In genomic region chr13:39397221-39397620, GRCh38 we compare ENCODE assay signal across 25 cellular contexts.
"Had no signal": no experiment of that assay in that cellular context is flagged by ENCODE, and none has a peak within 500 bp of the region (broad histone marks: within the 10 kb centered on the region; RNA-seq: fewer than 3 reads in every experiment).

No MANE protein-coding gene starts in this region.

- H3K4me1 ChIP-seq: lower lobe of right lung, prostate gland had no signal

- H3K27me3 ChIP-seq: dorsolateral prefrontal cortex, hepatocyte, neutrophil, ovary, tibial nerve had no signal

- H3K9me3 ChIP-seq: lower lobe of right lung, neutrophil, ovary, prostate gland, SK-N-SH, tibial nerve had no signal

- H3K36me3 ChIP-seq: lower lobe of right lung, neutrophil, ovary, prostate gland, tibial nerve had no signal

- DNase-seq: activated CD4-positive, alpha-beta T cell treated with anti-CD3 and anti-CD28 coated beads, Interleukin-2, amount 10 ng/mL, durations not matched to agents 24 days and 14 days; activated CD8-positive, alpha-beta memory T cell treated with anti-CD3 and anti-CD28 coated beads, Interleukin-2, amount 10 ng/mL, durations not matched to agents 7 days and 5 days; activated CD8-positive, alpha-beta T cell treated with anti-CD3 and anti-CD28 coated beads for 36 hours; activated effector memory CD4-positive, alpha-beta T cell treated with anti-CD3 and anti-CD28 coated beads, Interleukin-2, amount 50 U/mL, for 16 hours; activated naive CD4-positive, alpha-beta T cell treated with anti-CD3 and anti-CD28 coated beads, Interleukin-2, amount 50 U/mL, for 16 hours; activated naive CD8-positive, alpha-beta T cell treated with anti-CD3 and anti-CD28 coated beads, Interleukin-2, amount 50 U/mL, for 24 hours; activated T-cell treated with anti-CD3 and anti-CD28 coated beads for 4 hours; anterior cingulate cortex; dorsolateral prefrontal cortex; immature natural killer cell; lower lobe of right lung; naive thymus-derived CD4-positive, alpha-beta T cell; ovary; SIG-M5; SK-N-SH; stimulated activated CD4-positive, alpha-beta T cell treated with anti-CD3 and anti-CD28 coated beads, Interleukin-12 subunit alpha, Interleukin-12 subunit beta, amount 100 ng/mL, for 4 hours; stimulated activated CD4-positive, alpha-beta T cell treated with anti-CD3 and anti-CD28 coated beads, Interleukin-4, amount 100 ng/mL, for 4 hours; stimulated activated naive CD8-positive, alpha-beta T cell treated with anti-CD3 and anti-CD28 coated beads, Interleukin-15, Interleukin-2, amounts not matched to agents 100 U/mL and 50 U/mL, for 24 hours; T-helper 2 cell had no signal

- H3K27ac ChIP-seq: hepatocyte, lower lobe of right lung, neutrophil, prostate gland, VCaP had no signal

- H3K4me3 ChIP-seq: dorsolateral prefrontal cortex, hepatocyte, lower lobe of right lung, ovary, prostate gland, tibial nerve had no signal

- H2AFZ ChIP-seq: hepatocyte had no signal

- H3K4me2 ChIP-seq: hepatocyte, SK-N-SH had no signal

- ATAC-seq: activated CD4-positive, CD25-positive, alpha-beta regulatory T cell treated with anti-CD3 and anti-CD28 coated beads, Interleukin-2, amount 50 U/mL, for 24 hours; activated CD8-positive, alpha-beta memory T cell treated with anti-CD3 and anti-CD28 coated beads, Interleukin-2, amount 10 ng/mL, durations not matched to agents 7 days and 5 days; activated CD8-positive, alpha-beta T cell treated with anti-CD3 and anti-CD28 coated beads for 36 hours; activated naive CD8-positive, alpha-beta T cell treated with anti-CD3 and anti-CD28 coated beads, Interleukin-2, amount 50 U/mL, for 24 hours; lower lobe of right lung; naive thymus-derived CD4-positive, alpha-beta T cell; stimulated activated naive CD8-positive, alpha-beta T cell treated with anti-CD3 and anti-CD28 coated beads, Interleukin-15, Interleukin-2, amounts not matched to agents 100 U/mL and 50 U/mL, for 24 hours had no signal

- H3K9ac ChIP-seq: SK-N-SH had no signal
